In the genomic region with DNA sequence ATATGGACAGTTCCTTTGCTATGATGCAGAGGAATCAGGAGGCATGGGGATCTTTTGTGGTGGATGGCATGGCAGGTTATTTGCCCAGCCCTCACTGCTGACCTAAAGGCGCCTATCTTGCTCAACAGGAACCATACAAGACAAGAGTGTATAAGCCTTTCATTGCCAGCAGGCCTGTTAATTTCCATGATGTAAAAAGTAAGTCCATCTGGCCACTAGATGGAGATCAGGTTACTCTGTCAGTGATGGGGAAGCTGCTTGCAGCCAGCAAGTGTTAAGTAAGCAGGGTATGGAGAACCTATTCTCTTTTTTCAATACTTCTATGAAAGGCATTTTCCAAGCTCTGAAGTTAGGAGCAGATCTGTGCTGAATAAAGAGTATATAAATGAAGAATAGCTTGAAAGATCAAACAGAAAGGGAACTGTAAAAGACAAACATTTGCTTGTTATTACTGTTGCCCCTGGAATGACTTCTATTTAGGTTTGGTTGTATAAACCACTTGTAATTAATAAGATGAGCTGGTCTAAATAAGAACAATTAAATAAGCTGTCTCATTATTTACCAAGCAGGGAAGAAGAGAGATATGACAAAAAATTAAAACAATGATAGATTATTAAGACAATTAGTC, we compare ENCODE assay signal across 8 cellular contexts.
DNase-seq lines count a peak whose midpoint lies in the region; ATAC-seq, FAIRE-seq and TF ChIP-seq lines count a peak whose summit lies in the region.

No MANE protein-coding gene starts in this region.

- TF ChIP-seq POLR2A in endothelial cell of umbilical vein (IDR thresholded peaks at IDR 0.05; ENCODE audit: low read depth, low read length) = no peak
- no peak for TF ChIP-seq POLR2A in vagina (IDR thresholded peaks at IDR 0.05)

- no peak overlapping the region for H3K4me2 ChIP-seq in endothelial cell of umbilical vein (ENCODE audit: insufficient read depth, low read length)

- H3K36me3 Mint-ChIP-seq in CD14-positive monocyte = peaks cover 3 to 5% of the 10 kb centered on the region in 2 donors
- peaks cover 2% of the 10 kb centered on the region for H3K36me3 Mint-ChIP-seq in T-helper 17 cell (ENCODE audit: low read depth)
- peaks cover 29% of the 10 kb centered on the region for H3K36me3 Mint-ChIP-seq in memory B cell

- intact Hi-C loops in CD14-positive monocyte (cut with micrococcal nuclease) = loop anchor here (5.0 to 10.0 kb wide), 4 partner anchors 167 to 444 kb away; a partner anchor contains a TSS
- intact Hi-C loops in endothelial cell of umbilical vein (cut with micrococcal nuclease) = loop anchor here (1.0 to 10.0 kb wide), 6 partner anchors 49 to 442 kb away; a partner anchor contains a TSS
- intact Hi-C loops in vagina (cut with DNase I) = loop anchor here (10.0 kb wide), 1 partner anchor 437 kb away; no protein-coding TSS in a partner anchor

- no peaks in the 10 kb centered on the region for H3K9me3 ChIP-seq in T-helper 17 cell (ENCODE audit: control insufficient read depth, low read length, poor library complexity, severe bottlenecking)
- no peaks in the 10 kb centered on the region for H3K9me3 ChIP-seq in endothelial cell of umbilical vein (replicated peaks; ENCODE audit: control insufficient read depth, insufficient read depth, low read length)
- H3K9me3 ChIP-seq in vagina = no peaks in the 10 kb centered on the region

- H3K4me3 Mint-ChIP-seq in CD14-positive monocyte = no peak overlapping the region
- H3K4me3 Mint-ChIP-seq in T-helper 17 cell = no peak overlapping the region
- no peak overlapping the region for H3K4me3 Mint-ChIP-seq in memory B cell

- ATAC-seq in GM18508 (IDR thresholded peaks at IDR 0.05; ENCODE audit: insufficient read depth, unreplicated experiment) (peak; percentile 83), HG03045 (IDR thresholded peaks at IDR 0.05; ENCODE audit: unreplicated experiment) (peak; percentile 77), T-helper 17 cell (peak; percentile 76), memory B cell (ENCODE audit: low read depth) (peak; percentile 90)

- H3K4me3 ChIP-seq in endothelial cell of umbilical vein (replicated peaks in 1 of 3; ENCODE audit: insufficient read depth in 1 of 3, low read depth in 1 of 3, low read length in 3 of 3) (no peak overlapping the region), vagina (no peak overlapping the region)

- H3K27me3 Mint-ChIP-seq in CD14-positive monocyte (ENCODE audit: low read depth in 3 of 3) (no peaks in the 10 kb centered on the region), T-helper 17 cell (no peaks in the 10 kb centered on the region), memory B cell (peaks cover 14% of the 10 kb centered on the region)

- POLR2A ChIA-PET in endothelial cell of umbilical vein (lab: Charles Lee) = interaction anchor here (1.0 kb wide), 1 partner anchor 16 kb away, joined by 3 read pairs; no protein-coding TSS in a partner anchor

- H3K4me1 Mint-ChIP-seq in CD14-positive monocyte (no peaks in the 10 kb centered on the region), T-helper 17 cell (no peaks in the 10 kb centered on the region), memory B cell (no peaks in the 10 kb centered on the region)

- H3K9me1 ChIP-seq in endothelial cell of umbilical vein (replicated peaks; ENCODE audit: control insufficient read depth, extremely low read depth, insufficient read depth, low read length) = no peaks in the 10 kb centered on the region

- peak overlapping the region in 1 of 7 donors; percentile 47 for H3K27ac Mint-ChIP-seq in CD14-positive monocyte
- H3K27ac Mint-ChIP-seq in T-helper 17 cell = peak overlapping the region; percentile 54
- no peak overlapping the region for H3K27ac Mint-ChIP-seq in memory B cell

- H3K9ac ChIP-seq in endothelial cell of umbilical vein (replicated peaks; ENCODE audit: extremely low read depth, insufficient read depth, low read length) = no peak overlapping the region

- H3K27me3 ChIP-seq in endothelial cell of umbilical vein (ENCODE audit: control insufficient read depth in 2 of 2, insufficient read depth in 2 of 2, low read length in 2 of 2) (no peaks in the 10 kb centered on the region), vagina (no peaks in the 10 kb centered on the region)

- H3K4me1 ChIP-seq in endothelial cell of umbilical vein (ENCODE audit: control insufficient read depth, extremely low read depth, insufficient read depth, low read length) (no peaks in the 10 kb centered on the region), vagina (no peaks in the 10 kb centered on the region)

- H3K27ac ChIP-seq in endothelial cell of umbilical vein (ENCODE audit: insufficient read depth, low read depth, low read length) (no peak overlapping the region), vagina (no peak overlapping the region)

- DNase-seq in CD14-positive monocyte (ENCODE audit: low spot score) (peak; percentile 69), NCI-H2081 (lab: John Stamatoyannopoulos, UW) (peak; percentile 79 to 83), T-helper 17 cell (no peak), endothelial cell of umbilical vein (ENCODE audit: low read depth, low spot score) (peak; percentile 94), memory B cell (ENCODE audit: low spot score in 2 of 2) (peak in 1 of 2 donors; percentile 45), vagina (ENCODE audit: extremely low spot score in 2 of 2) (no peak)

- TF ChIP-seq CTCF in CD14-positive monocyte (IDR thresholded peaks at IDR 0.05) (peak; percentile 82), endothelial cell of umbilical vein (IDR thresholded peaks at IDR 0.05; ENCODE audit: extremely low read depth in 1 of 2, insufficient read depth in 1 of 2, low read depth in 1 of 2, low read length in 2 of 2) (peak; percentile 54 to 67), vagina (IDR thresholded peaks at IDR 0.05) (peak; percentile 71 to 86 (median 76))

- CTCF ChIA-PET in endothelial cell of umbilical vein (lab: Charles Lee) = interaction anchor here (0.5 to 13.5 kb wide), 72 partner anchors 10 to 549 kb away, joined by 3 to 221 read pairs (median 4); a partner anchor contains a TSS

- FAIRE-seq in endothelial cell of umbilical vein (lab: Jason Lieb, UNC) = peak; percentile 87

- dilution Hi-C loops in endothelial cell of umbilical vein (cut with MboI; ENCODE audit: extremely low pct_ligation_motif_present, low sequenced_read_pairs) = loop anchor here (25.0 kb wide), 1 partner anchor 444 kb away; no protein-coding TSS in a partner anchor

- H3K79me2 ChIP-seq in endothelial cell of umbilical vein (ENCODE audit: control insufficient read depth, insufficient read depth, low read length) = no peaks in the 10 kb centered on the region

- H3K9me3 Mint-ChIP-seq in CD14-positive monocyte (no peaks in the 10 kb centered on the region), memory B cell (no peaks in the 10 kb centered on the region)

- no peaks in the 10 kb centered on the region for H3K36me3 ChIP-seq in endothelial cell of umbilical vein (ENCODE audit: control insufficient read depth in 2 of 2, extremely low read depth in 1 of 2, insufficient read depth in 2 of 2, low read length in 2 of 2)
- no peaks in the 10 kb centered on the region for H3K36me3 ChIP-seq in vagina

- H4K20me1 ChIP-seq in endothelial cell of umbilical vein (replicated peaks; ENCODE audit: control insufficient read depth, extremely low read depth, insufficient read depth, low read length) = no peaks in the 10 kb centered on the region

- H2AFZ ChIP-seq in endothelial cell of umbilical vein (ENCODE audit: low read depth, low read length) = no peak overlapping the region

- BruUV-seq in endothelial cell of umbilical vein (replicated peaks; lab: Mats Ljungman, UMichigan) = no TSS peak

TF ChIP-seq in endothelial cell of umbilical vein, 7 proteins besides CTCF, POLR2A, EP300 and RAD21:
- TF ChIP-seq POLR2AphosphoS5 (IDR thresholded peaks at IDR 0.05; ENCODE audit: insufficient read depth, low read depth, low read length) (no peak), EZH2 (IDR thresholded peaks at IDR 0.05; ENCODE audit: borderline replicate concordance, low read depth, low read length, severe bottlenecking) (no peak)
- TF ChIP-seq, protein P1, sequence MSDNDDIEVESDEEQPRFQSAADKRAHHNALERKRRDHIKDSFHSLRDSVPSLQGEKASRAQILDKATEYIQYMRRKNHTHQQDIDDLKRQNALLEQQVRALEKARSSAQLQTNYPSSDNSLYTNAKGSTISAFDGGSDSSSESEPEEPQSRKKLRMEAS (IDR thresholded peaks at IDR 0.05; ENCODE audit: insufficient read depth, insufficient read length) = no peak
TF ChIP-seq in endothelial cell of umbilical vein: peak in this region for 0.

Comparison
In these comparisons a context has a peak if more than half of its experiments do, and no peak if none do; other contexts are left out.
1. DNase-seq: peak in CD14-positive monocyte (single experiment), NCI-H2081 (2 of 2) and endothelial cell of umbilical vein (single experiment); none in T-helper 17 cell (0 of 3) and vagina (0 of 2).
2. Peak in every context shown above with its lines, with median percentiles within 50 percentile points of each other: CTCF ChIP-seq and ATAC-seq.